18 cellular contexts compared by ENCODE assay signal in genomic region chr13:90091611-90092010, GRCh38.
"Had no signal": no experiment of that assay in that cellular context is flagged by ENCODE, and none has a peak within 500 bp of the region (broad histone marks: within the 10 kb centered on the region; RNA-seq: fewer than 3 reads in every experiment).

No MANE protein-coding gene starts in this region.

- H3K4me1 ChIP-seq: body of pancreas, heart right ventricle, stomach, uterus had no signal

- H3K27me3 ChIP-seq: body of pancreas, heart right ventricle, stomach, uterus had no signal

- DNase-seq: activated CD4-positive, alpha-beta T cell treated with anti-CD3 and anti-CD28 coated beads, Interleukin-2, amount 50 U/mL, for 4 hours; activated effector memory CD4-positive, alpha-beta T cell treated with Interleukin-2 at 50 U/mL for 16 hours; activated T-cell treated with anti-CD3 and anti-CD28 coated beads, Interleukin-2, amount 50 U/mL, for 24 hours; amniotic stem cell; body of pancreas; central memory CD4-positive, alpha-beta T cell; effector CD4-positive, alpha-beta T cell; foreskin melanocyte; heart right ventricle; islet precursor cell; natural killer cell; occipital lobe; right cardiac atrium; small intestine; stomach; uterus had no signal

- H3K9me3 ChIP-seq: body of pancreas, uterus had no signal

- H3K4me3 ChIP-seq: body of pancreas, coronary artery, heart right ventricle, stomach, uterus had no signal

- H3K27ac ChIP-seq: body of pancreas, coronary artery, heart right ventricle, stomach, uterus had no signal

- H3K36me3 ChIP-seq: heart right ventricle, stomach, uterus had no signal

- ATAC-seq: body of pancreas, heart right ventricle, left lobe of liver, natural killer cell, right cardiac atrium had no signal
